Comparison of ENCODE assay signal across 23 cellular contexts in the genomic region with DNA sequence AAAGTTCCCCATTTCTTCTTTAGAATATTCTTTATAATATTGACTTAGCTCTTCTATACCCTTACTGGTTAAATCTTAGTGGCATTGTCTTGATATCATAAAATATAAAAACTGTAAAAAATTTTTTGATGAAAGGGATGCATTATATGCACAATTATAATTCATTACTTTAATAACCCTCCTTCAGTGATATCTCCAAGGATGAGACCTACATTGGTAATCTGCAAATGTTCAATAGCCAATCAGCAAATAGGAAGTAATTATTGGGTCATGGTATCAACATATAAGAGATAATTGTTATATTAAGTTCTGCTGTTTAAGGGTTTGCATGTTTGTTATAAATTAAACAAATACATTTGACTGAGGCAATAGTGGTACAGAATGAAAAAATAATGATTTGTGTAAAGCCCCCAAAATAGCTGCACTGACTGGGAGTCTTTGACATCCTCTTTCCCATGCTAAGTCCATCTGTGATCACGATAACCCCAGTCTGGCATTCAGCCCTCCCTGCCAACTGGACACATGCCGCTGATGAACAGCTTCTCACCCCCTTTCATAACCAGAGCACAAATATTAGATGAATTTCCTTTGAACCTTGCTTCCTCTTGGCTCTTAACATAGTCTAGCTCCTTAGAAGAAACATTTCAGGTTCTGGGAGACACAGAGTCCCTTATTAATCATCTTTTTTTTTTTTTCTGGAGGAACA.
"Had no signal": no experiment of that assay in that cellular context is flagged by ENCODE, and none has a peak within 500 bp of the region (broad histone marks: within the 10 kb centered on the region; RNA-seq: fewer than 3 reads in every experiment).

No MANE protein-coding gene starts in this region.

- H3K36me3 ChIP-seq: SJSA1 had no signal

- H3K27ac ChIP-seq: HL-60, KMS-11, SJSA1, SK-N-MC had no signal

- DNase-seq: Kasumi-1, MM.1S, NCI-H1092 treated with DMSO at 0.1 percent for 48 hours, NCI-H1436, NCI-H187, NCI-H2029, NCI-H2081 treated with DMSO at 0.1 percent for 48 hours, NCI-H2171, NCI-H226, NCI-H446, NCI-H510A, NCI-H524 treated with DMSO at 0.1 percent for 48 hours, NCI-H69, NCI-H774, Right ventricle myocardium superior, RPMI8226, SIG-M5 had no signal

- H3K27me3 ChIP-seq: SJSA1 had no signal

- H3K4me2 ChIP-seq: KMS-11 had no signal

- FAIRE-seq: HTR-8/SVneo, RCC 7860 had no signal

- H3K9me3 ChIP-seq: SJSA1 had no signal

- H3K4me3 ChIP-seq: SJSA1, SK-N-MC had no signal

- H3K9ac ChIP-seq: KMS-11 had no signal

- H3K4me1 ChIP-seq: SJSA1 had no signal
